1 cellular context compared by ENCODE assay signal in the genomic region with DNA sequence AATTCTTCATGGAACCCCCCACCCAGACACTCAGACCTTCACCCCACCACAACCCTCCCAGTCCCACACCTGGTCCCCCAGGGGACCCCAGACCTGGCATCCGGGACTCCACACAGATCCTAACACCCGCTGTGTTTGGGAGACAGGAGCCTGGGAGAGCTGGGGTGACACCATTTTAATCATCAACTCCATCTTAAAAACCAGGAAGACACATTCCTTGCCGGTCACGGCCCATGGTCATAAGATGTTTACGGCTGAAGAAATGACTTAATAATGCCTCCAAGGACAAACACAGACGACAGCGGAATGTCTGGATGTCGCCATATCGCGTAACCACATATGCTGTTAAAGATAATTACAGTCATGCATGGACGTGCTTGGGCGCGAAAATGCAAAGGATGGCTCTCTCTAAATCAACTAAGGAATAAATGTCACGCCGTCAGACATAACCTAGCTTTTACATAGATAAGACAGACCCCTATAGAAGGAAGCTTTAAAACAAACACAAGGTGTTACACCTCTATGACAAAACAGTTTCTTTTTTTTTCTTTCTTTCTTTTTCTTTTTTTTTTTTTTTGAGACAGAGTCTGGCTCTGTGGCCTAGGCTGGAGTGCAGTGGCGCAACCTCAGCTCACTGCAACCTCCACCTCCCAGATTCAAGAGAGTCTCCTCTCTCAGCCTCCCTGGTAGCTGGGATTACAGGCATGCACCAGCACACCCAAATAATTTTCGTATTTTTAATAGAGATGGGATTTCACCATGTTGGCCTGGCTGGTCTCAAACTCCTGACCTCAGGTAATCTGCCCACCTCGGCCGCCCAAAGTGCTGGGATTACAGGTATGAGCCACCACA.
TF ChIP-seq lines count a peak whose summit lies in the region.

No MANE protein-coding gene starts in this region.

TF ChIP-seq in K562, 482 proteins besides CTCF, POLR2A, EP300 and RAD21 (continued from another document and continues in another):
- TF ChIP-seq, protein P1, sequence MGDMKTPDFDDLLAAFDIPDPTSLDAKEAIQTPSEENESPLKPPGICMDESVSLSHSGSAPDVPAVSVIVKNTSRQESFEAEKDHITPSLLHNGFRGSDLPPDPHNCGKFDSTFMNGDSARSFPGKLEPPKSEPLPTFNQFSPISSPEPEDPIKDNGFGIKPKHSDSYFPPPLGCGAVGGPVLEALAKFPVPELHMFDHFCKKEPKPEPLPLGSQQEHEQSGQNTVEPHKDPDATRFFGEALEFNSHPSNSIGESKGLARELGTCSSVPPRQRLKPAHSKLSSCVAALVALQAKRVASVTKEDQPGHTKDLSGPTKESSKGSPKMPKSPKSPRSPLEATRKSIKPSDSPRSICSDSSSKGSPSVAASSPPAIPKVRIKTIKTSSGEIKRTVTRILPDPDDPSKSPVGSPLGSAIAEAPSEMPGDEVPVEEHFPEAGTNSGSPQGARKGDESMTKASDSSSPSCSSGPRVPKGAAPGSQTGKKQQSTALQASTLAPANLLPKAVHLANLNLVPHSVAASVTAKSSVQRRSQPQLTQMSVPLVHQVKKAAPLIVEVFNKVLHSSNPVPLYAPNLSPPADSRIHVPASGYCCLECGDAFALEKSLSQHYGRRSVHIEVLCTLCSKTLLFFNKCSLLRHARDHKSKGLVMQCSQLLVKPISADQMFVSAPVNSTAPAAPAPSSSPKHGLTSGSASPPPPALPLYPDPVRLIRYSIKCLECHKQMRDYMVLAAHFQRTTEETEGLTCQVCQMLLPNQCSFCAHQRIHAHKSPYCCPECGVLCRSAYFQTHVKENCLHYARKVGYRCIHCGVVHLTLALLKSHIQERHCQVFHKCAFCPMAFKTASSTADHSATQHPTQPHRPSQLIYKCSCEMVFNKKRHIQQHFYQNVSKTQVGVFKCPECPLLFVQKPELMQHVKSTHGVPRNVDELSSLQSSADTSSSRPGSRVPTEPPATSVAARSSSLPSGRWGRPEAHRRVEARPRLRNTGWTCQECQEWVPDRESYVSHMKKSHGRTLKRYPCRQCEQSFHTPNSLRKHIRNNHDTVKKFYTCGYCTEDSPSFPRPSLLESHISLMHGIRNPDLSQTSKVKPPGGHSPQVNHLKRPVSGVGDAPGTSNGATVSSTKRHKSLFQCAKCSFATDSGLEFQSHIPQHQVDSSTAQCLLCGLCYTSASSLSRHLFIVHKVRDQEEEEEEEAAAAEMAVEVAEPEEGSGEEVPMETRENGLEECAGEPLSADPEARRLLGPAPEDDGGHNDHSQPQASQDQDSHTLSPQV (IDR thresholded peaks at IDR 0.05): peak; percentile 98
- TF ChIP-seq RBM34 (IDR thresholded peaks at IDR 0.05; ENCODE audit: borderline replicate concordance, insufficient read depth, low read length) (no peak), GABPA (tag; conservative IDR thresholded peaks at IDR 0.05; ENCODE audit: low read depth) (peak; percentile 41), ATF1 (CRISPR knock-in tag; IDR thresholded peaks at IDR 0.05) (no peak), ATF1 (tag; IDR thresholded peaks at IDR 0.05) (peak; percentile 86), CCNT2 (IDR thresholded peaks at IDR 0.05; ENCODE audit: borderline replicate concordance, extremely low read depth, insufficient read length, low read depth, low read length) (no peak), DNMT1 (IDR thresholded peaks at IDR 0.05) (no peak), FOXJ3 (CRISPR knock-in tag; IDR thresholded peaks at IDR 0.05) (no peak), U2AF1 (optimal IDR thresholded peaks at IDR 0.05; ENCODE audit: low read depth, low read length) (no peak), DACH1 (IDR thresholded peaks at IDR 0.05; ENCODE audit: partially characterized antibody) (peak; percentile 32), SIN3B (IDR thresholded peaks at IDR 0.05; ENCODE audit: low read depth) (no peak), ZNF146 (CRISPR knock-in tag; IDR thresholded peaks at IDR 0.05; ENCODE audit: unreplicated experiment) (no peak), ZFP30 (CRISPR knock-in tag; IDR thresholded peaks at IDR 0.05; ENCODE audit: borderline replicate concordance) (no peak), RBM22 (IDR thresholded peaks at IDR 0.05; ENCODE audit: low read depth, low read length, poor library complexity, severe bottlenecking) (no peak), KDM5B (IDR thresholded peaks at IDR 0.05; ENCODE audit: insufficient replicate concordance, low read depth, low read length) (no peak), ZC3H4 (CRISPR knock-in tag; IDR thresholded peaks at IDR 0.05; ENCODE audit: borderline replicate concordance) (no peak), GATAD2B (IDR thresholded peaks at IDR 0.05; ENCODE audit: borderline replicate concordance) (no peak), HMGN3 (IDR thresholded peaks at IDR 0.05; ENCODE audit: borderline replicate concordance, extremely low read depth, insufficient read length, low read depth, low read length) (no peak), RBM17 (IDR thresholded peaks at IDR 0.05; ENCODE audit: borderline replicate concordance, low read depth, low read length) (no peak), DPF2 (IDR thresholded peaks at IDR 0.05) (peak; percentile 56), STAG1 (CRISPR knock-in tag; IDR thresholded peaks at IDR 0.05; ENCODE audit: borderline replicate concordance) (no peak), KLF1 (tag; IDR thresholded peaks at IDR 0.05) (peak; percentile 63; the same call in 1 of the 2 replicates), SAFB (IDR thresholded peaks at IDR 0.05; ENCODE audit: borderline replicate concordance, low read depth, low read length) (no peak), HEY1 (CRISPR knock-in tag; IDR thresholded peaks at IDR 0.05; ENCODE audit: borderline replicate concordance) (peak; percentile 65; the same call in 1 of the 2 replicates), NFRKB (IDR thresholded peaks at IDR 0.05; ENCODE audit: low read depth) (no peak; the same call in 1 of the 2 replicates), EHMT2 (IDR thresholded peaks at IDR 0.05) (no peak), GATAD2A (IDR thresholded peaks at IDR 0.05) (0 out of 2 replicates have a peak, but pooled peaks have one; percentile 15), ARID2 (IDR thresholded peaks at IDR 0.05) (no peak), ZEB2 (IDR thresholded peaks at IDR 0.05) (no peak), ARHGAP35 (IDR thresholded peaks at IDR 0.05; ENCODE audit: partially characterized antibody) (no peak), CBX5 (IDR thresholded peaks at IDR 0.05; ENCODE audit: borderline replicate concordance, low read depth) (no peak), GTF2A2 (tag; IDR thresholded peaks at IDR 0.05) (peak; percentile 65; the same call in 1 of the 2 replicates), ATF7 (IDR thresholded peaks at IDR 0.05) (peak; percentile 69), SMAD2 (IDR thresholded peaks at IDR 0.05; ENCODE audit: low read depth, low read length) (no peak), SRSF7 (optimal IDR thresholded peaks at IDR 0.05; ENCODE audit: low read depth, low read length) (no peak), JUN (IDR thresholded peaks at IDR 0.05; ENCODE audit: borderline replicate concordance, low read depth, low read length) (no peak), JUN (CRISPR knock-in tag; IDR thresholded peaks at IDR 0.05; ENCODE audit: borderline replicate concordance) (no peak)
- TF ChIP-seq, protein P2, sequence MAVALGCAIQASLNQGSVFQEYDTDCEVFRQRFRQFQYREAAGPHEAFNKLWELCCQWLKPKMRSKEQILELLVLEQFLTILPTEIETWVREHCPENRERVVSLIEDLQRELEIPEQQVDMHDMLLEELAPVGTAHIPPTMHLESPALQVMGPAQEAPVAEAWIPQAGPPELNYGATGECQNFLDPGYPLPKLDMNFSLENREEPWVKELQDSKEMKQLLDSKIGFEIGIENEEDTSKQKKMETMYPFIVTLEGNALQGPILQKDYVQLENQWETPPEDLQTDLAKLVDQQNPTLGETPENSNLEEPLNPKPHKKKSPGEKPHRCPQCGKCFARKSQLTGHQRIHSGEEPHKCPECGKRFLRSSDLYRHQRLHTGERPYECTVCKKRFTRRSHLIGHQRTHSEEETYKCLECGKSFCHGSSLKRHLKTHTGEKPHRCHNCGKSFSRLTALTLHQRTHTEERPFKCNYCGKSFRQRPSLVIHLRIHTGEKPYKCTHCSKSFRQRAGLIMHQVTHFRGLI (CRISPR knock-in tag; IDR thresholded peaks at IDR 0.05): peak; percentile 96
- TF ChIP-seq, protein P3, sequence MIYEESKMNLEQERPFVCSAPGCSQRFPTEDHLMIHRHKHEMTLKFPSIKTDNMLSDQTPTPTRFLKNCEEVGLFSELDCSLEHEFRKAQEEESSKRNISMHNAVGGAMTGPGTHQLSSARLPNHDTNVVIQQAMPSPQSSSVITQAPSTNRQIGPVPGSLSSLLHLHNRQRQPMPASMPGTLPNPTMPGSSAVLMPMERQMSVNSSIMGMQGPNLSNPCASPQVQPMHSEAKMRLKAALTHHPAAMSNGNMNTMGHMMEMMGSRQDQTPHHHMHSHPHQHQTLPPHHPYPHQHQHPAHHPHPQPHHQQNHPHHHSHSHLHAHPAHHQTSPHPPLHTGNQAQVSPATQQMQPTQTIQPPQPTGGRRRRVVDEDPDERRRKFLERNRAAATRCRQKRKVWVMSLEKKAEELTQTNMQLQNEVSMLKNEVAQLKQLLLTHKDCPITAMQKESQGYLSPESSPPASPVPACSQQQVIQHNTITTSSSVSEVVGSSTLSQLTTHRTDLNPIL (CRISPR knock-in tag; IDR thresholded peaks at IDR 0.05): peak; percentile 88; the same call in 1 of the 2 replicates
- TF ChIP-seq, protein P4, sequence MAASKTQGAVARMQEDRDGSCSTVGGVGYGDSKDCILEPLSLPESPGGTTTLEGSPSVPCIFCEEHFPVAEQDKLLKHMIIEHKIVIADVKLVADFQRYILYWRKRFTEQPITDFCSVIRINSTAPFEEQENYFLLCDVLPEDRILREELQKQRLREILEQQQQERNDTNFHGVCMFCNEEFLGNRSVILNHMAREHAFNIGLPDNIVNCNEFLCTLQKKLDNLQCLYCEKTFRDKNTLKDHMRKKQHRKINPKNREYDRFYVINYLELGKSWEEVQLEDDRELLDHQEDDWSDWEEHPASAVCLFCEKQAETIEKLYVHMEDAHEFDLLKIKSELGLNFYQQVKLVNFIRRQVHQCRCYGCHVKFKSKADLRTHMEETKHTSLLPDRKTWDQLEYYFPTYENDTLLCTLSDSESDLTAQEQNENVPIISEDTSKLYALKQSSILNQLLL (CRISPR knock-in tag; IDR thresholded peaks at IDR 0.05; ENCODE audit: borderline replicate concordance): no peak
- TF ChIP-seq, protein P5, sequence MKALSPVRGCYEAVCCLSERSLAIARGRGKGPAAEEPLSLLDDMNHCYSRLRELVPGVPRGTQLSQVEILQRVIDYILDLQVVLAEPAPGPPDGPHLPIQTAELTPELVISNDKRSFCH (CRISPR knock-in tag; IDR thresholded peaks at IDR 0.05): peak; percentile 84
- TF ChIP-seq, protein P5 (tag; IDR thresholded peaks at IDR 0.05): peak; percentile 98
- TF ChIP-seq, protein P6, sequence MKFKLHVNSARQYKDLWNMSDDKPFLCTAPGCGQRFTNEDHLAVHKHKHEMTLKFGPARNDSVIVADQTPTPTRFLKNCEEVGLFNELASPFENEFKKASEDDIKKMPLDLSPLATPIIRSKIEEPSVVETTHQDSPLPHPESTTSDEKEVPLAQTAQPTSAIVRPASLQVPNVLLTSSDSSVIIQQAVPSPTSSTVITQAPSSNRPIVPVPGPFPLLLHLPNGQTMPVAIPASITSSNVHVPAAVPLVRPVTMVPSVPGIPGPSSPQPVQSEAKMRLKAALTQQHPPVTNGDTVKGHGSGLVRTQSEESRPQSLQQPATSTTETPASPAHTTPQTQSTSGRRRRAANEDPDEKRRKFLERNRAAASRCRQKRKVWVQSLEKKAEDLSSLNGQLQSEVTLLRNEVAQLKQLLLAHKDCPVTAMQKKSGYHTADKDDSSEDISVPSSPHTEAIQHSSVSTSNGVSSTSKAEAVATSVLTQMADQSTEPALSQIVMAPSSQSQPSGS (CRISPR knock-in tag; IDR thresholded peaks at IDR 0.05): no peak
- TF ChIP-seq, protein P7, sequence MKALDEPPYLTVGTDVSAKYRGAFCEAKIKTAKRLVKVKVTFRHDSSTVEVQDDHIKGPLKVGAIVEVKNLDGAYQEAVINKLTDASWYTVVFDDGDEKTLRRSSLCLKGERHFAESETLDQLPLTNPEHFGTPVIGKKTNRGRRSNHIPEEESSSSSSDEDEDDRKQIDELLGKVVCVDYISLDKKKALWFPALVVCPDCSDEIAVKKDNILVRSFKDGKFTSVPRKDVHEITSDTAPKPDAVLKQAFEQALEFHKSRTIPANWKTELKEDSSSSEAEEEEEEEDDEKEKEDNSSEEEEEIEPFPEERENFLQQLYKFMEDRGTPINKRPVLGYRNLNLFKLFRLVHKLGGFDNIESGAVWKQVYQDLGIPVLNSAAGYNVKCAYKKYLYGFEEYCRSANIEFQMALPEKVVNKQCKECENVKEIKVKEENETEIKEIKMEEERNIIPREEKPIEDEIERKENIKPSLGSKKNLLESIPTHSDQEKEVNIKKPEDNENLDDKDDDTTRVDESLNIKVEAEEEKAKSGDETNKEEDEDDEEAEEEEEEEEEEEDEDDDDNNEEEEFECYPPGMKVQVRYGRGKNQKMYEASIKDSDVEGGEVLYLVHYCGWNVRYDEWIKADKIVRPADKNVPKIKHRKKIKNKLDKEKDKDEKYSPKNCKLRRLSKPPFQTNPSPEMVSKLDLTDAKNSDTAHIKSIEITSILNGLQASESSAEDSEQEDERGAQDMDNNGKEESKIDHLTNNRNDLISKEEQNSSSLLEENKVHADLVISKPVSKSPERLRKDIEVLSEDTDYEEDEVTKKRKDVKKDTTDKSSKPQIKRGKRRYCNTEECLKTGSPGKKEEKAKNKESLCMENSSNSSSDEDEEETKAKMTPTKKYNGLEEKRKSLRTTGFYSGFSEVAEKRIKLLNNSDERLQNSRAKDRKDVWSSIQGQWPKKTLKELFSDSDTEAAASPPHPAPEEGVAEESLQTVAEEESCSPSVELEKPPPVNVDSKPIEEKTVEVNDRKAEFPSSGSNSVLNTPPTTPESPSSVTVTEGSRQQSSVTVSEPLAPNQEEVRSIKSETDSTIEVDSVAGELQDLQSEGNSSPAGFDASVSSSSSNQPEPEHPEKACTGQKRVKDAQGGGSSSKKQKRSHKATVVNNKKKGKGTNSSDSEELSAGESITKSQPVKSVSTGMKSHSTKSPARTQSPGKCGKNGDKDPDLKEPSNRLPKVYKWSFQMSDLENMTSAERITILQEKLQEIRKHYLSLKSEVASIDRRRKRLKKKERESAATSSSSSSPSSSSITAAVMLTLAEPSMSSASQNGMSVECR (CRISPR knock-in tag; IDR thresholded peaks at IDR 0.05): no peak
- TF ChIP-seq, protein P8, sequence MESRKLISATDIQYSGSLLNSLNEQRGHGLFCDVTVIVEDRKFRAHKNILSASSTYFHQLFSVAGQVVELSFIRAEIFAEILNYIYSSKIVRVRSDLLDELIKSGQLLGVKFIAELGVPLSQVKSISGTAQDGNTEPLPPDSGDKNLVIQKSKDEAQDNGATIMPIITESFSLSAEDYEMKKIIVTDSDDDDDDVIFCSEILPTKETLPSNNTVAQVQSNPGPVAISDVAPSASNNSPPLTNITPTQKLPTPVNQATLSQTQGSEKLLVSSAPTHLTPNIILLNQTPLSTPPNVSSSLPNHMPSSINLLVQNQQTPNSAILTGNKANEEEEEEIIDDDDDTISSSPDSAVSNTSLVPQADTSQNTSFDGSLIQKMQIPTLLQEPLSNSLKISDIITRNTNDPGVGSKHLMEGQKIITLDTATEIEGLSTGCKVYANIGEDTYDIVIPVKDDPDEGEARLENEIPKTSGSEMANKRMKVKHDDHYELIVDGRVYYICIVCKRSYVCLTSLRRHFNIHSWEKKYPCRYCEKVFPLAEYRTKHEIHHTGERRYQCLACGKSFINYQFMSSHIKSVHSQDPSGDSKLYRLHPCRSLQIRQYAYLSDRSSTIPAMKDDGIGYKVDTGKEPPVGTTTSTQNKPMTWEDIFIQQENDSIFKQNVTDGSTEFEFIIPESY (CRISPR knock-in tag; IDR thresholded peaks at IDR 0.05): no peak
